ENCODE assay signal across 17 cellular contexts in the genomic region with DNA sequence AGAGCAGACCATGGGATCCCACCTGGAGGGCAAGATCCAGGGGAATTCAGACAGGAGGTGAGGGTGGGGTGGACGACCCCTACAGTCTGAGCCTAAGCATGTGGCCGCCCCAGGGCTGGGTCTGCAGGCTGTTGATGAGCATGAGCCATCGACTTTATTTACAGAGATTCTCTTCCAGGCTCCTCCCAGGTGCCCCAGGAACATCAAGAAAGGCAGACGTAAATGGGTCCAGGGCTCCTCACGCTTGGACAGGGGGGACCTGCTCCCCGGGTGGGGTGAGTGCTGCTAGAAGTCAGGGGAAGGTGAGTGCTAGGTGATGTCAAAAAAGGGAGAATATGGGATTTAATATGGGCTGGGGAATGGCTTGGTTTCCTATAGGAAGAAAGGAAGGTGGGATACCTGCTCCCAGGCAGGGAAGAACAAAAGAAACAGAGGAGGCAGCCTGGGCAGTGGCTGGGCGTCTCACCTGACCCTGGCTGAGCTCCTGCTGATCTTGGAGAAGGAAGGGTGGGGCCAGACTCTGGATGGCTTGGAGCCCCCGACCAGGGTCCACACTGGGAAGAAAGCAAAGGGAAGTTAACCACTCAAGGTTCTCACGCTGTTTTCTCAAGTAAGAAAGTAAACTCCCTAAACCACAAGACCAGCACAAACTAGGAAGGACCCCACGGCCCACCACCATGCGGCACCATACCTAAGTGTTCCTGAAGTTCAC.
DNase-seq lines count a peak whose midpoint lies in the region; ATAC-seq and TF ChIP-seq lines count a peak whose summit lies in the region.
"Had no signal": no experiment of that assay in that cellular context is flagged by ENCODE, and none has a peak within 500 bp of the region (broad histone marks: within the 10 kb centered on the region; RNA-seq: fewer than 3 reads in every experiment).

No MANE protein-coding gene starts in this region.

- H3K18ac ChIP-seq in trophoblast cell (ENCODE audit: low read length), result no peak overlapping the region

- no peaks in the 10 kb centered on the region for H3K36me3 ChIP-seq in stomach
- H3K36me3 ChIP-seq in trophoblast cell (ENCODE audit: control insufficient read depth in 1 of 2, insufficient read depth in 2 of 2, low read length in 2 of 2), result no peaks in the 10 kb centered on the region

- no peak overlapping the region for H2BK120ac ChIP-seq in trophoblast cell (ENCODE audit: insufficient read depth, low read length, poor library complexity)

- H3K4ac ChIP-seq in trophoblast cell (ENCODE audit: low read depth, low read length), result no peak overlapping the region

- intact Hi-C loops in CD14-positive monocyte (cut with micrococcal nuclease) (no loop called here), stomach (cut with DNase I; ENCODE audit: low total_unique reads) (no loop called here)

- no peak overlapping the region for H2AK5ac ChIP-seq in trophoblast cell (ENCODE audit: low read length)

- no peaks in the 10 kb centered on the region for H3K79me2 ChIP-seq in trophoblast cell (ENCODE audit: control insufficient read depth, insufficient read depth, low read length, poor library complexity)

- H3K27me3 Mint-ChIP-seq in CD14-positive monocyte (ENCODE audit: low read depth in 3 of 3), result peaks cover 2 to 7% (median 4%) of the 10 kb centered on the region in 3 donors
- H3K27me3 Mint-ChIP-seq in activated CD8-positive, alpha-beta memory T cell treated with anti-CD3 and anti-CD28 coated beads, Interleukin-2, amount 10 ng/mL, durations not matched to agents 7 days and 5 days, result peaks cover 16% of the 10 kb centered on the region

- no peak overlapping the region for H3K9ac ChIP-seq in trophoblast cell (ENCODE audit: low read length)

- no peaks in the 10 kb centered on the region for H3K9me3 ChIP-seq in stomach
- no peaks in the 10 kb centered on the region for H3K9me3 ChIP-seq in trophoblast cell (ENCODE audit: insufficient read depth, low read depth, low read length)

- H3K36me3 Mint-ChIP-seq in CD14-positive monocyte, result no peaks in the 10 kb centered on the region
- H3K36me3 Mint-ChIP-seq in activated CD8-positive, alpha-beta memory T cell treated with anti-CD3 and anti-CD28 coated beads, Interleukin-2, amount 10 ng/mL, durations not matched to agents 7 days and 5 days, result no peaks in the 10 kb centered on the region

- no peak overlapping the region for H3K14ac ChIP-seq in trophoblast cell (ENCODE audit: low read length)

- no peak overlapping the region for H2BK5ac ChIP-seq in trophoblast cell (ENCODE audit: low read depth, low read length, poor library complexity)

- 65 to 74% (median 66%) methylated on average over 11 of the region's 11 CpGs for WGBS in stomach, 5 donors
- no CpG with 5 or more reads among the region's 11 CpGs for WGBS in trophoblast cell (ENCODE audit: extremely low coverage, insufficient coverage, insufficient read length)

- H3K4me3 ChIP-seq in stomach (no peak overlapping the region), trophoblast cell (ENCODE audit: low read depth, low read length) (no peak overlapping the region)

- no peak overlapping the region for H2AFZ ChIP-seq in trophoblast cell (ENCODE audit: insufficient read depth, low read length, poor library complexity)

- peaks cover 0 to 2% (median 0%) of the 10 kb centered on the region in 7 donors for H3K9me3 Mint-ChIP-seq in CD14-positive monocyte
- no peaks in the 10 kb centered on the region for H3K9me3 Mint-ChIP-seq in activated CD8-positive, alpha-beta memory T cell treated with anti-CD3 and anti-CD28 coated beads, Interleukin-2, amount 10 ng/mL, durations not matched to agents 7 days and 5 days (ENCODE audit: low read depth)

- no peak for ATAC-seq in activated CD8-positive, alpha-beta memory T cell treated with anti-CD3 and anti-CD28 coated beads, Interleukin-2, amount 10 ng/mL, durations not matched to agents 7 days and 5 days
- ATAC-seq in HG02571 (IDR thresholded peaks at IDR 0.05; ENCODE audit: unreplicated experiment), result no peak

- H3K27ac ChIP-seq in stomach (no peak overlapping the region), trophoblast cell (ENCODE audit: low read depth, low read length) (no peak overlapping the region)
- H3K27ac ChIP-seq: C4-2B had no signal

- TF ChIP-seq POLR2A in stomach (IDR thresholded peaks at IDR 0.05), result no peak

- H4K12ac ChIP-seq in trophoblast cell (ENCODE audit: low read depth, low read length), result no peak overlapping the region

- no peak overlapping the region for H3K4me2 ChIP-seq in trophoblast cell (ENCODE audit: low read length)

- H4K8ac ChIP-seq in trophoblast cell (ENCODE audit: low read depth, low read length), result no peak overlapping the region

- no peak for TF ChIP-seq EP300 in stomach (IDR thresholded peaks at IDR 0.05)

- CTCF ChIA-PET in activated CD8-positive, alpha-beta memory T cell treated with anti-CD3 and anti-CD28 coated beads, Interleukin-2, amount 10 ng/mL, durations not matched to agents 7 days and 5 days (lab: Charles Lee), result no interaction called here

- H3K79me1 ChIP-seq in trophoblast cell (ENCODE audit: low read length), result no peaks in the 10 kb centered on the region

- H4K91ac ChIP-seq in trophoblast cell (ENCODE audit: low read depth, low read length), result no peak overlapping the region

- no peak overlapping the region for H2BK12ac ChIP-seq in trophoblast cell (ENCODE audit: low read length)

- H3K4me1 ChIP-seq in stomach (no peaks in the 10 kb centered on the region), trophoblast cell (ENCODE audit: control insufficient read depth in 1 of 2, insufficient read depth in 2 of 2, low read length in 2 of 2) (no peaks in the 10 kb centered on the region)

- no peaks in the 10 kb centered on the region for H3K4me1 Mint-ChIP-seq in CD14-positive monocyte
- H3K4me1 Mint-ChIP-seq in activated CD8-positive, alpha-beta memory T cell treated with anti-CD3 and anti-CD28 coated beads, Interleukin-2, amount 10 ng/mL, durations not matched to agents 7 days and 5 days, result no peaks in the 10 kb centered on the region

- peaks cover 0 to 4% (median 0%) of the 10 kb centered on the region in 3 donors for H3K27me3 ChIP-seq in stomach
- H3K27me3 ChIP-seq in trophoblast cell (ENCODE audit: insufficient read depth, low read length), result no peaks in the 10 kb centered on the region

- H3K27ac Mint-ChIP-seq in CD14-positive monocyte, result no peak overlapping the region
- H3K27ac Mint-ChIP-seq in activated CD8-positive, alpha-beta memory T cell treated with anti-CD3 and anti-CD28 coated beads, Interleukin-2, amount 10 ng/mL, durations not matched to agents 7 days and 5 days, result no peak overlapping the region

- no peak overlapping the region for H3K4me3 Mint-ChIP-seq in CD14-positive monocyte
- no peak overlapping the region for H3K4me3 Mint-ChIP-seq in activated CD8-positive, alpha-beta memory T cell treated with anti-CD3 and anti-CD28 coated beads, Interleukin-2, amount 10 ng/mL, durations not matched to agents 7 days and 5 days

- DNase-seq in CD14-positive monocyte (ENCODE audit: low spot score), result peak; percentile 22
- peak; percentile 18 for DNase-seq in activated CD8-positive, alpha-beta memory T cell treated with anti-CD3 and anti-CD28 coated beads, Interleukin-2, amount 10 ng/mL, durations not matched to agents 7 days and 5 days
- DNase-seq in mesenteric fat pad (ENCODE audit: low spot score), result peak; percentile 69
- DNase-seq in stomach, result peak; percentile 18
- DNase-seq in trophoblast cell, result no peak
- DNase-seq in NCI-H2107 treated with DMSO at 0.1 percent for 48 hours (lab: John Stamatoyannopoulos, UW; ENCODE audit: unreplicated experiment), result no peak
- DNase-seq in SKM-1 (lab: John Stamatoyannopoulos, UW; ENCODE audit: unreplicated experiment), result no peak
- DNase-seq: Kasumi-1, NCI-H1694 treated with DMSO at 0.1 percent for 48 hours, NCI-H2081 treated with DMSO at 0.1 percent for 48 hours, NCI-H446, NCI-H526 treated with DMSO at 0.1 percent for 48 hours, OCI-M1, RPMI8226, SIG-M5 had no signal

- H3K23ac ChIP-seq in trophoblast cell (ENCODE audit: low read length), result no peak overlapping the region

- TF ChIP-seq CTCF in CD14-positive monocyte (IDR thresholded peaks at IDR 0.05) (no peak), stomach (IDR thresholded peaks at IDR 0.05) (no peak)

Comparison
In these comparisons a context has a peak if more than half of its experiments do, and no peak if none do; other contexts are left out.
1. DNase-seq: peak in CD14-positive monocyte (single experiment), activated CD8-positive, alpha-beta memory T cell treated with anti-CD3 and anti-CD28 coated beads, Interleukin-2, amount 10 ng/mL, durations not matched to agents 7 days and 5 days (single experiment), mesenteric fat pad (single experiment) and stomach (single experiment); none in trophoblast cell (0 of 2), NCI-H2107 treated with DMSO at 0.1 percent for 48 hours (single experiment) and SKM-1 (single experiment).